ENCODE assay signal across 8 cellular contexts in genomic region chr19:3284759-3285646, GRCh38.
DNase-seq lines count a peak whose midpoint lies in the region.

No MANE protein-coding gene starts in this region.

- no peak overlapping the region for H3K9ac ChIP-seq in mesenchymal stem cell (ENCODE audit: low read length)

- H3K4ac ChIP-seq in mesenchymal stem cell (ENCODE audit: low read depth in 1 of 2, low read length in 2 of 2) = no peak overlapping the region

- H2BK120ac ChIP-seq in mesenchymal stem cell (ENCODE audit: low read depth, low read length) = no peak overlapping the region

- H3K4me3 ChIP-seq in mesenchymal stem cell (ENCODE audit: insufficient read depth in 1 of 2, low read depth in 1 of 2, low read length in 2 of 2) = peak overlapping the region in 1 of 2 experiments; percentile 10

- H3K14ac ChIP-seq in mesenchymal stem cell (ENCODE audit: low read length in 2 of 2) = peak overlapping the region in 1 of 2 experiments; percentile 50

- peaks cover 13% of the 10 kb centered on the region for H3K4me1 ChIP-seq in mesenchymal stem cell (ENCODE audit: control insufficient read depth, insufficient read depth, low read depth, low read length)

- H3K27me3 ChIP-seq in mesenchymal stem cell (ENCODE audit: control insufficient read depth in 1 of 2, insufficient read depth in 1 of 2, low read length in 2 of 2) = peaks cover 43 to 77% of the 10 kb centered on the region in 2 experiments

- peak overlapping the region; percentile 65 for H3K27ac Mint-ChIP-seq in activated CD4-positive, alpha-beta T cell treated with anti-CD3 and anti-CD28 coated beads, Interleukin-2, amount 10 ng/mL, durations not matched to agents 24 days and 14 days
- no peak overlapping the region for H3K27ac Mint-ChIP-seq in dendritic cell treated with granulocyte-macrophage colony-stimulating factor and Interleukin-4, amounts not matched to agents 40 ng/mL and 50 ng/mL, for 4 days

- intact Hi-C loops in activated CD4-positive, alpha-beta T cell treated with anti-CD3 and anti-CD28 coated beads, Interleukin-2, amount 10 ng/mL, durations not matched to agents 24 days and 14 days (cut with micrococcal nuclease) = loop anchor here (1.0 kb wide), 1 partner anchor 9 kb away; no protein-coding TSS in a partner anchor
- intact Hi-C loops in dendritic cell treated with granulocyte-macrophage colony-stimulating factor and Interleukin-4, amounts not matched to agents 40 ng/mL and 50 ng/mL, for 4 days (cut with micrococcal nuclease) = no loop called here

- H2AK5ac ChIP-seq in mesenchymal stem cell (ENCODE audit: low read length, severe bottlenecking) = no peak overlapping the region

- H3K4me1 Mint-ChIP-seq in activated CD4-positive, alpha-beta T cell treated with anti-CD3 and anti-CD28 coated beads, Interleukin-2, amount 10 ng/mL, durations not matched to agents 24 days and 14 days = peaks cover 5% of the 10 kb centered on the region
- H3K4me1 Mint-ChIP-seq in dendritic cell treated with granulocyte-macrophage colony-stimulating factor and Interleukin-4, amounts not matched to agents 40 ng/mL and 50 ng/mL, for 4 days (ENCODE audit: low read depth) = peaks cover 14% of the 10 kb centered on the region

- H2AFZ ChIP-seq in mesenchymal stem cell (ENCODE audit: low read depth, low read length) = no peak overlapping the region

- H2BK12ac ChIP-seq in mesenchymal stem cell (ENCODE audit: low read length in 2 of 2) = no peak overlapping the region

- no peak overlapping the region for H3K23ac ChIP-seq in mesenchymal stem cell (ENCODE audit: low read length in 2 of 2)

- H3K9me3 ChIP-seq in mesenchymal stem cell (ENCODE audit: control insufficient read depth, low read length) = no peaks in the 10 kb centered on the region

- peak overlapping the region in 1 of 2 experiments; percentile 65 for H3K18ac ChIP-seq in mesenchymal stem cell (ENCODE audit: low read depth in 1 of 2, low read length in 2 of 2)

- H3K36me3 ChIP-seq in mesenchymal stem cell (ENCODE audit: control insufficient read depth in 1 of 2, insufficient read depth in 2 of 2, low read depth in 1 of 2, low read length in 2 of 2) = no peaks in the 10 kb centered on the region

- no peak overlapping the region for H3K27ac ChIP-seq in mesenchymal stem cell (ENCODE audit: low read length, poor library complexity, severe bottlenecking)

- peak overlapping the region; percentile 48 for H3K4me2 ChIP-seq in mesenchymal stem cell (ENCODE audit: low read length, poor library complexity, severe bottlenecking)

- no peak overlapping the region for H2BK15ac ChIP-seq in mesenchymal stem cell (ENCODE audit: low read depth, poor library complexity, severe bottlenecking)

- peak; percentile 74 for DNase-seq in ELR (ENCODE audit: low read depth)
- DNase-seq in NCI-H2029 (lab: John Stamatoyannopoulos, UW) = peak; percentile 85
- DNase-seq in activated CD4-positive, alpha-beta T cell treated with anti-CD3 and anti-CD28 coated beads, Interleukin-2, amount 10 ng/mL, durations not matched to agents 24 days and 14 days = peak; percentile 87
- DNase-seq in mesenchymal stem cell = peak; percentile 76
- peak; percentile 43 to 85 (median 68) for DNase-seq in stimulated activated naive CD4-positive, alpha-beta T cell (lab: John Stamatoyannopoulos, UW)
- DNase-seq in NCI-H128 (lab: John Stamatoyannopoulos, UW; ENCODE audit: unreplicated experiment) = no peak
- no peak for DNase-seq in NCI-H1436 (lab: John Stamatoyannopoulos, UW)

- H3K27me3 Mint-ChIP-seq in activated CD4-positive, alpha-beta T cell treated with anti-CD3 and anti-CD28 coated beads, Interleukin-2, amount 10 ng/mL, durations not matched to agents 24 days and 14 days = peaks cover 6% of the 10 kb centered on the region
- H3K27me3 Mint-ChIP-seq in dendritic cell treated with granulocyte-macrophage colony-stimulating factor and Interleukin-4, amounts not matched to agents 40 ng/mL and 50 ng/mL, for 4 days = peaks cover 60% of the 10 kb centered on the region

- H4K8ac ChIP-seq in mesenchymal stem cell (ENCODE audit: low read length) = peak overlapping the region; percentile 57

- H3K36me3 Mint-ChIP-seq in activated CD4-positive, alpha-beta T cell treated with anti-CD3 and anti-CD28 coated beads, Interleukin-2, amount 10 ng/mL, durations not matched to agents 24 days and 14 days (ENCODE audit: low read depth) = no peaks in the 10 kb centered on the region
- no peaks in the 10 kb centered on the region for H3K36me3 Mint-ChIP-seq in dendritic cell treated with granulocyte-macrophage colony-stimulating factor and Interleukin-4, amounts not matched to agents 40 ng/mL and 50 ng/mL, for 4 days (ENCODE audit: low read depth)

- H3K79me1 ChIP-seq in mesenchymal stem cell (replicated peaks; ENCODE audit: low read length, poor library complexity, severe bottlenecking) = no peaks in the 10 kb centered on the region

- H2BK5ac ChIP-seq in mesenchymal stem cell (ENCODE audit: low read depth, low read length, poor library complexity, severe bottlenecking) = no peak overlapping the region

- no peak overlapping the region for H4K91ac ChIP-seq in mesenchymal stem cell (ENCODE audit: low read length)

- H3K4me3 Mint-ChIP-seq in activated CD4-positive, alpha-beta T cell treated with anti-CD3 and anti-CD28 coated beads, Interleukin-2, amount 10 ng/mL, durations not matched to agents 24 days and 14 days = peak overlapping the region; percentile 59
- peak overlapping the region; percentile 35 for H3K4me3 Mint-ChIP-seq in dendritic cell treated with granulocyte-macrophage colony-stimulating factor and Interleukin-4, amounts not matched to agents 40 ng/mL and 50 ng/mL, for 4 days

- H3K9me3 Mint-ChIP-seq in activated CD4-positive, alpha-beta T cell treated with anti-CD3 and anti-CD28 coated beads, Interleukin-2, amount 10 ng/mL, durations not matched to agents 24 days and 14 days = peaks cover 5% of the 10 kb centered on the region
- H3K9me3 Mint-ChIP-seq in dendritic cell treated with granulocyte-macrophage colony-stimulating factor and Interleukin-4, amounts not matched to agents 40 ng/mL and 50 ng/mL, for 4 days = no peaks in the 10 kb centered on the region

- WGBS in mesenchymal stem cell = 6% methylated on average over 33 of the region's 38 CpGs

Comparison
In these comparisons a context has a peak if more than half of its experiments do, and no peak if none do; other contexts are left out.
1. DNase-seq: peak in ELR (single experiment), NCI-H2029 (single experiment), activated CD4-positive, alpha-beta T cell treated with anti-CD3 and anti-CD28 coated beads, Interleukin-2, amount 10 ng/mL, durations not matched to agents 24 days and 14 days (single experiment), mesenchymal stem cell (single experiment) and stimulated activated naive CD4-positive, alpha-beta T cell (6 of 6); none in NCI-H128 (single experiment) and NCI-H1436 (single experiment).